8 cellular contexts compared by ENCODE assay signal in genomic region chr1:100249155-100249536, GRCh38. TPM values are rescaled to one million over a fixed set of nuclear protein-coding genes. Genes with fewer than 3 reads are reported as not detected.
DNase-seq lines count a peak whose midpoint lies in the region; ATAC-seq and TF ChIP-seq lines count a peak whose summit lies in the region.

No MANE protein-coding gene starts in this region.

- H3K9me3 Mint-ChIP-seq in natural killer cell = no peaks in the 10 kb centered on the region

- no peak overlapping the region for H3K27ac Mint-ChIP-seq in natural killer cell

- no peak for TF ChIP-seq CTCF in DND-41 (IDR thresholded peaks at IDR 0.05; ENCODE audit: borderline replicate concordance, extremely low read depth, low read length, poor library complexity, severe bottlenecking)
- no peak for TF ChIP-seq CTCF in esophagus muscularis mucosa (IDR thresholded peaks at IDR 0.05)
- TF ChIP-seq CTCF in natural killer cell (IDR thresholded peaks at IDR 0.05) = no peak

- H4K91ac ChIP-seq in trophoblast cell (ENCODE audit: low read depth, low read length) = peak overlapping the region; percentile 64

- peaks cover 43% of the 10 kb centered on the region for H3K79me2 ChIP-seq in DND-41 (ENCODE audit: insufficient read depth, low read length)
- peaks cover 6% of the 10 kb centered on the region for H3K79me2 ChIP-seq in trophoblast cell (ENCODE audit: control insufficient read depth, insufficient read depth, low read length, poor library complexity)

- peaks cover 5% of the 10 kb centered on the region for H3K79me1 ChIP-seq in trophoblast cell (ENCODE audit: low read length)

- no peak for TF ChIP-seq POLR2A in esophagus muscularis mucosa (IDR thresholded peaks at IDR 0.05; ENCODE audit: low read depth)

- no peak for TF ChIP-seq EP300 in esophagus muscularis mucosa (IDR thresholded peaks at IDR 0.05)

- peaks cover 24% of the 10 kb centered on the region for H3K4me1 ChIP-seq in DND-41 (ENCODE audit: insufficient read depth, low read length)
- peaks cover 9 to 29% (median 25%) of the 10 kb centered on the region in 4 donors for H3K4me1 ChIP-seq in esophagus muscularis mucosa
- H3K4me1 ChIP-seq in trophoblast cell (ENCODE audit: control insufficient read depth in 1 of 2, insufficient read depth in 2 of 2, low read length in 2 of 2) = peaks cover 0 to 5% of the 10 kb centered on the region in 2 experiments

- H3K4me1 Mint-ChIP-seq in natural killer cell = peaks cover 1 to 12% of the 10 kb centered on the region in 2 donors

- H3K9me3 ChIP-seq in DND-41 (ENCODE audit: insufficient read depth, low read length, severe bottlenecking) = no peaks in the 10 kb centered on the region
- H3K9me3 ChIP-seq in esophagus muscularis mucosa = no peaks in the 10 kb centered on the region
- H3K9me3 ChIP-seq in trophoblast cell (ENCODE audit: insufficient read depth, low read depth, low read length) = no peaks in the 10 kb centered on the region

- H3K18ac ChIP-seq in trophoblast cell (ENCODE audit: low read length) = peak overlapping the region; percentile 62

- H3K4me3 Mint-ChIP-seq in natural killer cell = no peak overlapping the region

- H2BK12ac ChIP-seq in trophoblast cell (ENCODE audit: low read length) = no peak overlapping the region

- H3K36me3 ChIP-seq in DND-41 (ENCODE audit: insufficient read depth, low read length) = no peaks in the 10 kb centered on the region
- H3K36me3 ChIP-seq in esophagus muscularis mucosa = no peaks in the 10 kb centered on the region
- H3K36me3 ChIP-seq in trophoblast cell (ENCODE audit: control insufficient read depth in 1 of 2, insufficient read depth in 2 of 2, low read length in 2 of 2) = no peaks in the 10 kb centered on the region

- H3K4me2 ChIP-seq in DND-41 (ENCODE audit: insufficient read depth, low read length) (peak overlapping the region; percentile 76), trophoblast cell (ENCODE audit: low read length) (peak overlapping the region; percentile 76)

- H3K23ac ChIP-seq in trophoblast cell (ENCODE audit: low read length) = no peak overlapping the region

- H3K4me3 ChIP-seq in DND-41 (ENCODE audit: low read depth in 1 of 2, low read length in 2 of 2) (peak overlapping the region; percentile 66 to 72), esophagus muscularis mucosa (peak overlapping the region; percentile 62 to 89 (median 76)), trophoblast cell (ENCODE audit: low read depth, low read length) (peak overlapping the region; percentile 98)

- intact Hi-C loops in esophagus muscularis mucosa (cut with DNase I) = loop anchor here (5.0 kb wide), 2 partner anchors 103 to 117 kb away; partner anchors contain the start of genes CDC14A, SASS6 and TRMT13
- intact Hi-C loops in natural killer cell (cut with micrococcal nuclease) = loop anchor here (1.0 to 5.0 kb wide), 4 partner anchors 17 to 212 kb away; partner anchors contain the start of genes CDC14A, RTCA, SASS6 and TRMT13

- no peaks in the 10 kb centered on the region for H3K36me3 Mint-ChIP-seq in natural killer cell

- peak overlapping the region; percentile 41 for H3K4ac ChIP-seq in trophoblast cell (ENCODE audit: low read depth, low read length)

- H4K12ac ChIP-seq in trophoblast cell (ENCODE audit: low read depth, low read length) = peak overlapping the region; percentile 54

- ATAC-seq in DND-41 (ENCODE audit: insufficient read depth, low read depth) (no peak), GM18858 (IDR thresholded peaks at IDR 0.05; ENCODE audit: unreplicated experiment) (no peak), natural killer cell (no peak)

- H3K27ac ChIP-seq in DND-41 (ENCODE audit: low read length) (peak overlapping the region; percentile 94), esophagus muscularis mucosa (replicated peaks in 1 of 4) (peak overlapping the region; percentile 80 to 95 (median 89)), trophoblast cell (ENCODE audit: low read depth, low read length) (no peak overlapping the region)

- peak overlapping the region; percentile 24 for H2BK5ac ChIP-seq in trophoblast cell (ENCODE audit: low read depth, low read length, poor library complexity)

- 2% methylated on average over 11 of the region's 12 CpGs for WGBS in esophagus muscularis mucosa
- no CpG with 5 or more reads among the region's 12 CpGs for WGBS in trophoblast cell (ENCODE audit: extremely low coverage, insufficient coverage, insufficient read length)

- H2BK120ac ChIP-seq in trophoblast cell (ENCODE audit: insufficient read depth, low read length, poor library complexity) = peak overlapping the region; percentile 19

- H3K27me3 Mint-ChIP-seq in natural killer cell (ENCODE audit: low read depth in 2 of 2) = peaks cover 3 to 9% of the 10 kb centered on the region in 2 donors

- H3K9ac ChIP-seq in DND-41 (ENCODE audit: low read depth, low read length) = peak overlapping the region; percentile 85
- H3K9ac ChIP-seq in trophoblast cell (ENCODE audit: low read length) = peak overlapping the region; percentile 99

- H4K8ac ChIP-seq in trophoblast cell (ENCODE audit: low read depth, low read length) = peak overlapping the region; percentile 91

- no peak for DNase-seq in DND-41
- DNase-seq in NAMALWA (ENCODE audit: low spot score) = peak; percentile 28
- DNase-seq in esophagus muscularis mucosa (ENCODE audit: extremely low spot score) = no peak
- no peak for DNase-seq in trophoblast cell
- DNase-seq in ecto neural progenitor cell (ENCODE audit: low spot score) = no peak
- no peak for DNase-seq in GM19238 (ENCODE audit: insufficient read length, low spot score)
- no peak for DNase-seq in natural killer cell

- H3K27me3 ChIP-seq in DND-41 (ENCODE audit: insufficient read depth, low read length, poor library complexity) (no peaks in the 10 kb centered on the region), esophagus muscularis mucosa (no peaks in the 10 kb centered on the region), trophoblast cell (ENCODE audit: insufficient read depth, low read length) (no peaks in the 10 kb centered on the region)

- H2AK5ac ChIP-seq in trophoblast cell (ENCODE audit: low read length) = no peak overlapping the region

- peak overlapping the region; percentile 99 for H2AFZ ChIP-seq in DND-41 (ENCODE audit: low read depth, low read length)
- H2AFZ ChIP-seq in trophoblast cell (ENCODE audit: insufficient read depth, low read length, poor library complexity) = peak overlapping the region; percentile 53

- H3K14ac ChIP-seq in trophoblast cell (ENCODE audit: low read length) = peak overlapping the region; percentile 83

- no peaks in the 10 kb centered on the region for H4K20me1 ChIP-seq in DND-41 (ENCODE audit: insufficient read depth, low read length)

RNA-seq across cellular contexts. Expression of gene DBT, which starts 0.5 kb away (rescaled TPM):
- 10 to 100 TPM in 3 of 4 donors, 1 to 10 TPM in 1; 9.1 to 14.2 (median 12.6) TPM for total RNA-seq in esophagus muscularis mucosa
- 6.1 TPM in 2 replicates for polyA plus RNA-seq in trophoblast cell (2013)
- 10 to 100 TPM in 2 of 3 donors, 1 to 10 TPM in 1; 9.9 to 11.5 (median 10.2) TPM for total RNA-seq in natural killer cell

RNA-seq across cellular contexts. Expression of gene RTCA, which starts 16.9 kb away (rescaled TPM):
- total RNA-seq in esophagus muscularis mucosa (10 to 100 TPM; 18.7 to 22.0 (median 21.4) TPM), natural killer cell (10 to 100 TPM; 49.3 to 60.8 (median 52.3) TPM)
- polyA plus RNA-seq in trophoblast cell (2013) = 35.0 and 36.3 TPM in 2 replicates
